18 cellular contexts compared by ENCODE assay signal in genomic region chr11:126496576-126497403, GRCh38.
"Had no signal": no experiment of that assay in that cellular context is flagged by ENCODE, and none has a peak within 500 bp of the region (broad histone marks: within the 10 kb centered on the region; RNA-seq: fewer than 3 reads in every experiment).

No MANE protein-coding gene starts in this region.

- H3K36me3 ChIP-seq: brain microvascular endothelial cell, gastroesophageal sphincter, neutrophil, thoracic aorta had no signal

- H3K4me3 Mint-ChIP-seq: activated CD4-positive, alpha-beta memory T cell treated with anti-CD3 and anti-CD28 coated beads, Interleukin-2, amount 10 ng/mL, durations not matched to agents 7 days and 5 days; central memory CD8-positive, alpha-beta T cell; naive thymus-derived CD4-positive, alpha-beta T cell had no signal

- H3K36me3 Mint-ChIP-seq: activated naive CD4-positive, alpha-beta T cell treated with anti-CD3 and anti-CD28 coated beads, Interleukin-2, amount 50 U/mL, for 72 hours; naive thymus-derived CD4-positive, alpha-beta T cell; type B pancreatic cell had no signal

- H3K27me3 ChIP-seq: dorsolateral prefrontal cortex had no signal

- DNase-seq: activated CD4-positive, alpha-beta memory T cell treated with anti-CD3 and anti-CD28 coated beads, Interleukin-2, amount 10 ng/mL, durations not matched to agents 7 days and 5 days; activated CD4-positive, alpha-beta T cell treated with anti-CD3 and anti-CD28 coated beads for 48 hours; brain microvascular endothelial cell; hypothalamus; mesenchymal stem cell; naive thymus-derived CD4-positive, alpha-beta T cell; stimulated activated CD4-positive, alpha-beta T cell treated with anti-CD3 and anti-CD28 coated beads, Interleukin-4, amount 100 ng/mL, for 1 hour; stimulated activated naive CD4-positive, alpha-beta T cell had no signal

- FAIRE-seq: colon had no signal

- H3K27ac Mint-ChIP-seq: activated CD4-positive, alpha-beta memory T cell treated with anti-CD3 and anti-CD28 coated beads, Interleukin-2, amount 10 ng/mL, durations not matched to agents 7 days and 5 days; naive thymus-derived CD4-positive, alpha-beta T cell had no signal

- H3K9me3 ChIP-seq: gastroesophageal sphincter, neutrophil, thoracic aorta had no signal

- H3K9me3 Mint-ChIP-seq: activated CD4-positive, alpha-beta memory T cell treated with anti-CD3 and anti-CD28 coated beads, Interleukin-2, amount 10 ng/mL, durations not matched to agents 7 days and 5 days; activated naive CD4-positive, alpha-beta T cell treated with anti-CD3 and anti-CD28 coated beads, Interleukin-2, amount 50 U/mL, for 72 hours; central memory CD8-positive, alpha-beta T cell; naive thymus-derived CD4-positive, alpha-beta T cell; type B pancreatic cell had no signal

- H3K27ac ChIP-seq: brain microvascular endothelial cell, dorsolateral prefrontal cortex, gastroesophageal sphincter, neutrophil, parathyroid adenoma, SK-N-MC, thoracic aorta had no signal

- H3K4me1 ChIP-seq: gastroesophageal sphincter, parathyroid adenoma had no signal

- H3K4me3 ChIP-seq: dorsolateral prefrontal cortex, gastroesophageal sphincter, SK-N-MC, thoracic aorta had no signal

- H3K4me1 Mint-ChIP-seq: activated CD4-positive, alpha-beta memory T cell treated with anti-CD3 and anti-CD28 coated beads, Interleukin-2, amount 10 ng/mL, durations not matched to agents 7 days and 5 days; central memory CD8-positive, alpha-beta T cell had no signal

- ATAC-seq: activated naive CD4-positive, alpha-beta T cell treated with anti-CD3 and anti-CD28 coated beads, Interleukin-2, amount 50 U/mL, for 72 hours; gastroesophageal sphincter; naive thymus-derived CD4-positive, alpha-beta T cell had no signal
